Comparison of ENCODE assay signal across 1 cellular context in the genomic region with DNA sequence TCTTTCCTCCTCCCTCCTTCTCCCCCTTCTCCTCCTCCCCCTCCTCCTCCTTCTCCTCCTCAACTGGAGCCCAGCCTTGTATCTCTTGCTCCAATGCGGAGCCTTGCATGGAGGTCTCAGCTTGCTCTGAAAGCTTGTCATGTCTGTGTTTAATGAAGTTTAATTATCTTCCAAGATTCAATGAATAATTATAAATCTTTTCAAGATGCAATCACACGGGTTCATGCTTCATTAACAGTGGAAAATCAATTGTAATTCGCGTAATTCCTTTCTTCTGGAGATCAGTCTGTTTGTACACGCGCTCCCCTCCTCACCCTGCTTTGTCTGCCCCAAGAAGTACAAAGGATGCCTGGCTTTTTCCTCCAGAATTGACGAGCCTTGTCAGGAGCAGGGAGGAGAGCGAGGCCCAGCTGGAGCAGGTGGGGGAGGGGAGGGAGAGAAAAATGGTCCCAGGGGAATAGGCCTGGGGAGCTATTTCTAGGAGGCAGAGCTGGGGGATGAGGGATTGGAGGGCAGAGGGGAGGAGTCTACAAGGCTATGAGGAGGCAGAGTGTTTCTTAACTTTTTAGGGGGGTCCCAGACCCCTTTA.
TF ChIP-seq lines count a peak whose summit lies in the region.

No MANE protein-coding gene starts in this region.

TF ChIP-seq in HEK293, 187 proteins besides CTCF, POLR2A, EP300 and RAD21:
- TF ChIP-seq EGR2 (tag by site-specific recombination; IDR thresholded peaks at IDR 0.05; ENCODE audit: low read depth) = no peak
- TF ChIP-seq ZNF214 (tag by site-specific recombination; IDR thresholded peaks at IDR 0.05; ENCODE audit: borderline replicate concordance) = no peak
- no peak for TF ChIP-seq ZNF610 (tag by site-specific recombination; IDR thresholded peaks at IDR 0.05; ENCODE audit: borderline replicate concordance)
- TF ChIP-seq ZNF670 (tag by site-specific recombination; IDR thresholded peaks at IDR 0.05; ENCODE audit: low read depth) = no peak
- no peak for TF ChIP-seq ZNF391 (tag by site-specific recombination; IDR thresholded peaks at IDR 0.05; ENCODE audit: borderline replicate concordance, low read depth)
- peak; percentile 25; the same call in 1 of the 2 replicates for TF ChIP-seq GLIS1 (tag by site-specific recombination; IDR thresholded peaks at IDR 0.05)
- TF ChIP-seq, protein P1, sequence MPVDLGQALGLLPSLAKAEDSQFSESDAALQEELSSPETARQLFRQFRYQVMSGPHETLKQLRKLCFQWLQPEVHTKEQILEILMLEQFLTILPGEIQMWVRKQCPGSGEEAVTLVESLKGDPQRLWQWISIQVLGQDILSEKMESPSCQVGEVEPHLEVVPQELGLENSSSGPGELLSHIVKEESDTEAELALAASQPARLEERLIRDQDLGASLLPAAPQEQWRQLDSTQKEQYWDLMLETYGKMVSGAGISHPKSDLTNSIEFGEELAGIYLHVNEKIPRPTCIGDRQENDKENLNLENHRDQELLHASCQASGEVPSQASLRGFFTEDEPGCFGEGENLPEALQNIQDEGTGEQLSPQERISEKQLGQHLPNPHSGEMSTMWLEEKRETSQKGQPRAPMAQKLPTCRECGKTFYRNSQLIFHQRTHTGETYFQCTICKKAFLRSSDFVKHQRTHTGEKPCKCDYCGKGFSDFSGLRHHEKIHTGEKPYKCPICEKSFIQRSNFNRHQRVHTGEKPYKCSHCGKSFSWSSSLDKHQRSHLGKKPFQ (tag by site-specific recombination; IDR thresholded peaks at IDR 0.05) = 0 out of 2 replicates have a peak, but pooled peaks have one; percentile 15
- TF ChIP-seq ZNF596 (tag by site-specific recombination; IDR thresholded peaks at IDR 0.05) = no peak
- TF ChIP-seq ZNF707 (tag by site-specific recombination; IDR thresholded peaks at IDR 0.05) = no peak
- no peak for TF ChIP-seq ZNF324 (tag by site-specific recombination; IDR thresholded peaks at IDR 0.05)
- 0 out of 2 replicates have a peak, but pooled peaks have one; percentile 9 for TF ChIP-seq ZNF366 (tag by site-specific recombination; conservative IDR thresholded peaks at IDR 0.05)
- TF ChIP-seq, protein P2, sequence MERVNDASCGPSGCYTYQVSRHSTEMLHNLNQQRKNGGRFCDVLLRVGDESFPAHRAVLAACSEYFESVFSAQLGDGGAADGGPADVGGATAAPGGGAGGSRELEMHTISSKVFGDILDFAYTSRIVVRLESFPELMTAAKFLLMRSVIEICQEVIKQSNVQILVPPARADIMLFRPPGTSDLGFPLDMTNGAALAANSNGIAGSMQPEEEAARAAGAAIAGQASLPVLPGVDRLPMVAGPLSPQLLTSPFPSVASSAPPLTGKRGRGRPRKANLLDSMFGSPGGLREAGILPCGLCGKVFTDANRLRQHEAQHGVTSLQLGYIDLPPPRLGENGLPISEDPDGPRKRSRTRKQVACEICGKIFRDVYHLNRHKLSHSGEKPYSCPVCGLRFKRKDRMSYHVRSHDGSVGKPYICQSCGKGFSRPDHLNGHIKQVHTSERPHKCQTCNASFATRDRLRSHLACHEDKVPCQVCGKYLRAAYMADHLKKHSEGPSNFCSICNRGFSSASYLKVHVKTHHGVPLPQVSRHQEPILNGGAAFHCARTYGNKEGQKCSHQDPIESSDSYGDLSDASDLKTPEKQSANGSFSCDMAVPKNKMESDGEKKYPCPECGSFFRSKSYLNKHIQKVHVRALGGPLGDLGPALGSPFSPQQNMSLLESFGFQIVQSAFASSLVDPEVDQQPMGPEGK (tag by site-specific recombination; IDR thresholded peaks at IDR 0.05) = no peak
- TF ChIP-seq, protein P3, sequence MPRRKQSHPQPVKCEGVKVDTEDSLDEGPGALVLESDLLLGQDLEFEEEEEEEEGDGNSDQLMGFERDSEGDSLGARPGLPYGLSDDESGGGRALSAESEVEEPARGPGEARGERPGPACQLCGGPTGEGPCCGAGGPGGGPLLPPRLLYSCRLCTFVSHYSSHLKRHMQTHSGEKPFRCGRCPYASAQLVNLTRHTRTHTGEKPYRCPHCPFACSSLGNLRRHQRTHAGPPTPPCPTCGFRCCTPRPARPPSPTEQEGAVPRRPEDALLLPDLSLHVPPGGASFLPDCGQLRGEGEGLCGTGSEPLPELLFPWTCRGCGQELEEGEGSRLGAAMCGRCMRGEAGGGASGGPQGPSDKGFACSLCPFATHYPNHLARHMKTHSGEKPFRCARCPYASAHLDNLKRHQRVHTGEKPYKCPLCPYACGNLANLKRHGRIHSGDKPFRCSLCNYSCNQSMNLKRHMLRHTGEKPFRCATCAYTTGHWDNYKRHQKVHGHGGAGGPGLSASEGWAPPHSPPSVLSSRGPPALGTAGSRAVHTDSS (tag by site-specific recombination; IDR thresholded peaks at IDR 0.05) = no peak
- no peak for TF ChIP-seq KLF10 (tag by site-specific recombination; IDR thresholded peaks at IDR 0.05)
- no peak for TF ChIP-seq ZNF416 (tag by site-specific recombination; IDR thresholded peaks at IDR 0.05)
- TF ChIP-seq, protein P4, sequence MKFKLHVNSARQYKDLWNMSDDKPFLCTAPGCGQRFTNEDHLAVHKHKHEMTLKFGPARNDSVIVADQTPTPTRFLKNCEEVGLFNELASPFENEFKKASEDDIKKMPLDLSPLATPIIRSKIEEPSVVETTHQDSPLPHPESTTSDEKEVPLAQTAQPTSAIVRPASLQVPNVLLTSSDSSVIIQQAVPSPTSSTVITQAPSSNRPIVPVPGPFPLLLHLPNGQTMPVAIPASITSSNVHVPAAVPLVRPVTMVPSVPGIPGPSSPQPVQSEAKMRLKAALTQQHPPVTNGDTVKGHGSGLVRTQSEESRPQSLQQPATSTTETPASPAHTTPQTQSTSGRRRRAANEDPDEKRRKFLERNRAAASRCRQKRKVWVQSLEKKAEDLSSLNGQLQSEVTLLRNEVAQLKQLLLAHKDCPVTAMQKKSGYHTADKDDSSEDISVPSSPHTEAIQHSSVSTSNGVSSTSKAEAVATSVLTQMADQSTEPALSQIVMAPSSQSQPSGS (tag by site-specific recombination; IDR thresholded peaks at IDR 0.05; ENCODE audit: low read depth) = no peak
- no peak for TF ChIP-seq ZNF157 (tag by site-specific recombination; IDR thresholded peaks at IDR 0.05)
- no peak for TF ChIP-seq ZNF791 (tag by site-specific recombination; IDR thresholded peaks at IDR 0.05)
- no peak for TF ChIP-seq ZNF629 (tag by site-specific recombination; IDR thresholded peaks at IDR 0.05)
